ENCODE assay signal across 14 cellular contexts in the genomic region with DNA sequence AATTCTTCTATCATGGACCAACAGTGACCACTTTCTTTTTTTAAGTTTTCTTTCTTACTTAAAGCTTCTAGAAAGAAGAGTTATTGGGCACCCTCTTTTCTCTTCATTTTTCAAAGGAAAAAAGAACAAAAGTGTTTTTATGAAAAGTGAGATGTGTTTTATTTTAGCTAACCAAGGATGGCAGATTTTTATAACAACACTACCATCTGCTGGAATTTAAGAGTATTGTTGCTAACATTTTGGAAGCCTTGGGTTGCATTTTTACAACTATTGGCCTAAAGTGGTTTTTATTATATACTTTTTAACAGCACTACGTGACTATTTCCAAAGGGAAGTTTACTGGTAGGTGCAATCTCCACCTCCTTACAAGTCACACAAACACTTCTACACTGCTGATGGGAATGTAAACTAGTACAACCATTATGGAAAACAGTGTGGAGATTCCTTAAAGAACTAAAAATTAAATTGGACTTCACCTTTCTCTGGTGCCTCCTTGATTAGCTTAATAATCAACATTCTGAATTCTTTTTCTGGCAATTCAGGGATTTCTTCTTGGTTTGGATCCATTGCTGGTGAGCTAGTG.
A peak's percentile ranks its signal among the peaks of the same experiment; 100 is the strongest.
DNase-seq lines count a peak whose midpoint lies in the region; ATAC-seq and TF ChIP-seq lines count a peak whose summit lies in the region.
"Had no signal": no experiment of that assay in that cellular context is flagged by ENCODE, and none has a peak within 500 bp of the region (broad histone marks: within the 10 kb centered on the region; RNA-seq: fewer than 3 reads in every experiment).

No MANE protein-coding gene starts in this region.

- CTCF ChIA-PET in activated CD8-positive, alpha-beta T cell treated with anti-CD3 and anti-CD28 coated beads for 36 hours (lab: Charles Lee): no interaction called here
- CTCF ChIA-PET in activated CD8-positive, alpha-beta T cell treated with anti-CD3 and anti-CD28 coated beads, Interleukin-2, amount 10 ng/mL, durations not matched to agents 7 days and 5 days (lab: Charles Lee): no interaction called here

- no peak overlapping the region for H3K4me3 ChIP-seq in NB4 (ENCODE audit: low read depth, low read length)
- no peak overlapping the region for H3K4me3 ChIP-seq in esophagus muscularis mucosa
- no peak overlapping the region for H3K4me3 ChIP-seq in upper lobe of left lung
- H3K4me3 ChIP-seq in WERI-Rb-1 (ENCODE audit: low read depth, low read length): no peak overlapping the region
- H3K4me3 ChIP-seq: sigmoid colon had no signal

- H3K27ac ChIP-seq in esophagus muscularis mucosa (replicated peaks in 1 of 4) (no peak overlapping the region), upper lobe of left lung (no peak overlapping the region), WERI-Rb-1 (no peak overlapping the region)
- H3K27ac ChIP-seq: sigmoid colon had no signal

- intact Hi-C loops in activated CD8-positive, alpha-beta T cell treated with anti-CD3 and anti-CD28 coated beads for 36 hours (cut with micrococcal nuclease): no loop called here
- intact Hi-C loops in esophagus muscularis mucosa (cut with DNase I): no loop called here

- no peaks in the 10 kb centered on the region for H3K27me3 Mint-ChIP-seq in activated CD8-positive, alpha-beta T cell treated with anti-CD3 and anti-CD28 coated beads for 36 hours
- H3K27me3 Mint-ChIP-seq in activated CD8-positive, alpha-beta T cell treated with anti-CD3 and anti-CD28 coated beads, Interleukin-2, amount 10 ng/mL, durations not matched to agents 7 days and 5 days (ENCODE audit: low read depth): no peaks in the 10 kb centered on the region
- H3K27me3 Mint-ChIP-seq: stimulated activated naive CD8-positive, alpha-beta T cell treated with anti-CD3 and anti-CD28 coated beads, Interleukin-15, Interleukin-2, amounts not matched to agents 100 ng/mL and 50 ng/mL, for 24 hours had no signal

- H3K27ac Mint-ChIP-seq in activated CD8-positive, alpha-beta T cell treated with anti-CD3 and anti-CD28 coated beads for 36 hours: no peak overlapping the region
- no peak overlapping the region for H3K27ac Mint-ChIP-seq in activated CD8-positive, alpha-beta T cell treated with anti-CD3 and anti-CD28 coated beads, Interleukin-2, amount 10 ng/mL, durations not matched to agents 7 days and 5 days
- H3K27ac Mint-ChIP-seq: brain; CD8-positive, alpha-beta T cell; stimulated activated naive CD8-positive, alpha-beta T cell treated with anti-CD3 and anti-CD28 coated beads, Interleukin-15, Interleukin-2, amounts not matched to agents 100 ng/mL and 50 ng/mL, for 24 hours had no signal

- POLR2A ChIA-PET in activated CD8-positive, alpha-beta T cell treated with anti-CD3 and anti-CD28 coated beads for 36 hours (lab: Charles Lee): no interaction called here
- POLR2A ChIA-PET in activated CD8-positive, alpha-beta T cell treated with anti-CD3 and anti-CD28 coated beads, Interleukin-2, amount 10 ng/mL, durations not matched to agents 7 days and 5 days (lab: Charles Lee): no interaction called here

- no peaks in the 10 kb centered on the region for H3K4me1 Mint-ChIP-seq in activated CD8-positive, alpha-beta T cell treated with anti-CD3 and anti-CD28 coated beads for 36 hours (ENCODE audit: low read depth)
- no peaks in the 10 kb centered on the region for H3K4me1 Mint-ChIP-seq in activated CD8-positive, alpha-beta T cell treated with anti-CD3 and anti-CD28 coated beads, Interleukin-2, amount 10 ng/mL, durations not matched to agents 7 days and 5 days (ENCODE audit: low read depth)
- H3K4me1 Mint-ChIP-seq: brain had no signal

- no peak for TF ChIP-seq POLR2A in NB4 (IDR thresholded peaks at IDR 0.05; ENCODE audit: extremely low read depth, insufficient read length)
- no peak for TF ChIP-seq POLR2A in esophagus muscularis mucosa (IDR thresholded peaks at IDR 0.05; ENCODE audit: low read depth)
- no peak for TF ChIP-seq POLR2A in upper lobe of left lung (IDR thresholded peaks at IDR 0.05)

- no peaks in the 10 kb centered on the region for H3K4me1 ChIP-seq in esophagus muscularis mucosa
- H3K4me1 ChIP-seq in upper lobe of left lung: no peaks in the 10 kb centered on the region

- no peaks in the 10 kb centered on the region for H3K27me3 ChIP-seq in esophagus muscularis mucosa
- no peaks in the 10 kb centered on the region for H3K27me3 ChIP-seq in upper lobe of left lung
- H3K27me3 ChIP-seq in WERI-Rb-1 (ENCODE audit: insufficient read depth, low read depth, severe bottlenecking): no peaks in the 10 kb centered on the region
- H3K27me3 ChIP-seq: sigmoid colon had no signal

- no peaks in the 10 kb centered on the region for H3K36me3 Mint-ChIP-seq in activated CD8-positive, alpha-beta T cell treated with anti-CD3 and anti-CD28 coated beads for 36 hours (ENCODE audit: low read depth)
- H3K36me3 Mint-ChIP-seq in activated CD8-positive, alpha-beta T cell treated with anti-CD3 and anti-CD28 coated beads, Interleukin-2, amount 10 ng/mL, durations not matched to agents 7 days and 5 days (ENCODE audit: low read depth): no peaks in the 10 kb centered on the region
- H3K36me3 Mint-ChIP-seq: brain; CD8-positive, alpha-beta T cell had no signal

- WGBS in esophagus muscularis mucosa: 92% methylated on average over 1 of the region's 1 CpG
- WGBS in upper lobe of left lung, 2 donors: 79 to 82% methylated on average over 1 of the region's 1 CpG

- DNase-seq in activated CD8-positive, alpha-beta T cell treated with anti-CD3 and anti-CD28 coated beads for 36 hours: no peak
- DNase-seq in activated CD8-positive, alpha-beta T cell treated with anti-CD3 and anti-CD28 coated beads, Interleukin-2, amount 10 ng/mL, durations not matched to agents 7 days and 5 days: no peak
- peak; percentile 14 for DNase-seq in NB4 (ENCODE audit: low read depth)
- no peak for DNase-seq in esophagus muscularis mucosa (ENCODE audit: extremely low spot score)
- DNase-seq in upper lobe of left lung: no peak
- DNase-seq in WERI-Rb-1: no peak
- DNase-seq in hepatic stellate cell (ENCODE audit: low spot score): no peak
- DNase-seq in NCI-H187 treated with DMSO at 0.1 percent for 48 hours (lab: John Stamatoyannopoulos, UW): no peak
- DNase-seq: activated CD4-positive, alpha-beta T cell treated with anti-CD3 and anti-CD28 coated beads for 4 hours; CD8-positive, alpha-beta T cell; NCI-H345; sigmoid colon had no signal

- H3K36me3 ChIP-seq in esophagus muscularis mucosa: no peaks in the 10 kb centered on the region
- no peaks in the 10 kb centered on the region for H3K36me3 ChIP-seq in upper lobe of left lung
- no peaks in the 10 kb centered on the region for H3K36me3 ChIP-seq in WERI-Rb-1
- H3K36me3 ChIP-seq: sigmoid colon had no signal

- no peak overlapping the region for H3K4me3 Mint-ChIP-seq in activated CD8-positive, alpha-beta T cell treated with anti-CD3 and anti-CD28 coated beads for 36 hours
- H3K4me3 Mint-ChIP-seq in activated CD8-positive, alpha-beta T cell treated with anti-CD3 and anti-CD28 coated beads, Interleukin-2, amount 10 ng/mL, durations not matched to agents 7 days and 5 days: no peak overlapping the region
- H3K4me3 Mint-ChIP-seq: brain; CD8-positive, alpha-beta T cell; stimulated activated naive CD8-positive, alpha-beta T cell treated with anti-CD3 and anti-CD28 coated beads, Interleukin-15, Interleukin-2, amounts not matched to agents 100 ng/mL and 50 ng/mL, for 24 hours had no signal

- no peak for ATAC-seq in activated CD8-positive, alpha-beta T cell treated with anti-CD3 and anti-CD28 coated beads for 36 hours
- ATAC-seq in activated CD8-positive, alpha-beta T cell treated with anti-CD3 and anti-CD28 coated beads, Interleukin-2, amount 10 ng/mL, durations not matched to agents 7 days and 5 days: no peak
- ATAC-seq in upper lobe of left lung (ENCODE audit: low FRiP score in 2 of 2): no peak
- ATAC-seq: CD8-positive, alpha-beta T cell had no signal

- TF ChIP-seq CTCF in activated CD8-positive, alpha-beta T cell treated with anti-CD3 and anti-CD28 coated beads for 36 hours (IDR thresholded peaks at IDR 0.05): peak; percentile 24
- TF ChIP-seq CTCF in NB4 (IDR thresholded peaks at IDR 0.05; ENCODE audit: low read depth, low read length) (peak; percentile 11), esophagus muscularis mucosa (IDR thresholded peaks at IDR 0.05) (peak in 2 of 3 experiments; percentile 11 to 26), upper lobe of left lung (IDR thresholded peaks at IDR 0.05) (peak in 4 of 6 experiments; percentile 13 to 40 (median 26)), WERI-Rb-1 (IDR thresholded peaks at IDR 0.05; ENCODE audit: low read depth, low read length) (no peak)

- no peak for TF ChIP-seq EP300 in esophagus muscularis mucosa (IDR thresholded peaks at IDR 0.05)
- no peak for TF ChIP-seq EP300 in upper lobe of left lung (IDR thresholded peaks at IDR 0.05)

- H3K9me3 Mint-ChIP-seq in activated CD8-positive, alpha-beta T cell treated with anti-CD3 and anti-CD28 coated beads for 36 hours: peaks cover 4% of the 10 kb centered on the region
- H3K9me3 Mint-ChIP-seq in activated CD8-positive, alpha-beta T cell treated with anti-CD3 and anti-CD28 coated beads, Interleukin-2, amount 10 ng/mL, durations not matched to agents 7 days and 5 days (ENCODE audit: insufficient read depth): no peaks in the 10 kb centered on the region
- H3K9me3 Mint-ChIP-seq: CD8-positive, alpha-beta T cell; stimulated activated naive CD8-positive, alpha-beta T cell treated with anti-CD3 and anti-CD28 coated beads, Interleukin-15, Interleukin-2, amounts not matched to agents 100 ng/mL and 50 ng/mL, for 24 hours had no signal

- no peaks in the 10 kb centered on the region for H3K9me3 ChIP-seq in esophagus muscularis mucosa
- no peaks in the 10 kb centered on the region for H3K9me3 ChIP-seq in upper lobe of left lung
- no peaks in the 10 kb centered on the region for H3K9me3 ChIP-seq in WERI-Rb-1 (ENCODE audit: severe bottlenecking)
- H3K9me3 ChIP-seq: sigmoid colon had no signal
